Comparison of ENCODE assay signal across 21 cellular contexts in genomic region chr12:65568517-65568916, GRCh38.
DNase-seq lines count a peak whose midpoint lies in the region; ATAC-seq, FAIRE-seq and TF ChIP-seq lines count a peak whose summit lies in the region.
"Had no signal": no experiment of that assay in that cellular context is flagged by ENCODE, and none has a peak within 500 bp of the region (broad histone marks: within the 10 kb centered on the region; RNA-seq: fewer than 3 reads in every experiment).

No MANE protein-coding gene starts in this region.

- H3K36me3 ChIP-seq in ACC112 (ENCODE audit: insufficient read depth, low read length) (peaks cover 5% of the 10 kb centered on the region; the same call in 1 of the 2 replicates), MG63 (no peaks in the 10 kb centered on the region), mammary epithelial cell (ENCODE audit: insufficient read depth, low read length) (no peaks in the 10 kb centered on the region), small intestine (ENCODE audit: control insufficient read depth in 2 of 2, insufficient read depth in 2 of 2, low read length in 2 of 2) (no peaks in the 10 kb centered on the region), upper lobe of right lung (no peaks in the 10 kb centered on the region)
- H3K36me3 ChIP-seq: right lobe of liver, upper lobe of left lung had no signal

- dilution Hi-C loops in mammary epithelial cell (cut with HindIII; ENCODE audit: low sequenced_read_pairs): loop anchor here (25.0 kb wide), 1 partner anchor 269 kb away; no protein-coding TSS in a partner anchor

- H3K4me1 ChIP-seq in ACC112 (ENCODE audit: control insufficient read depth, insufficient read depth, low read length, unreplicated experiment) (peaks cover 50% of the 10 kb centered on the region), mammary epithelial cell (ENCODE audit: insufficient read depth, low read length) (peaks cover 32% of the 10 kb centered on the region), small intestine (ENCODE audit: control insufficient read depth in 2 of 2, insufficient read depth in 1 of 2, low read depth in 1 of 2, low read length in 1 of 2) (no peaks in the 10 kb centered on the region), upper lobe of right lung (no peaks in the 10 kb centered on the region)
- H3K4me1 ChIP-seq: right lobe of liver, upper lobe of left lung had no signal

- H3K9me3 ChIP-seq in MG63 (no peaks in the 10 kb centered on the region), mammary epithelial cell (replicated peaks; ENCODE audit: insufficient read depth, low read length) (no peaks in the 10 kb centered on the region), small intestine (ENCODE audit: control insufficient read depth, low read depth) (no peaks in the 10 kb centered on the region), upper lobe of right lung (no peaks in the 10 kb centered on the region)
- H3K9me3 ChIP-seq: right lobe of liver, upper lobe of left lung had no signal

- BruUV-seq in mammary epithelial cell (replicated peaks; lab: Mats Ljungman, UMichigan): no TSS peak

- no peak overlapping the region for H3K4me2 ChIP-seq in mammary epithelial cell (ENCODE audit: insufficient read depth, low read depth, low read length)

- 38% methylated on average over 4 of the region's 4 CpGs for WGBS in mammary epithelial cell (ENCODE audit: low coverage, missing lambda C conversion rate)
- WGBS in small intestine, 3 donors: 75 to 82% (median 77%) methylated on average over 4 of the region's 4 CpGs

- no peaks in the 10 kb centered on the region for H4K20me1 ChIP-seq in mammary epithelial cell (ENCODE audit: insufficient read depth, low read length)

- intact Hi-C loops in mammary epithelial cell (cut with micrococcal nuclease) (no loop called here), upper lobe of right lung (cut with DNase I) (no loop called here)

- TF ChIP-seq CTCF in mammary epithelial cell (conservative IDR thresholded peaks at IDR 0.05 in 1 of 2, IDR thresholded peaks at IDR 0.05 in 1 of 2; ENCODE audit: extremely low read depth in 1 of 2, insufficient read depth in 1 of 2, low read depth in 1 of 2, low read length in 2 of 2) (no peak), upper lobe of right lung (IDR thresholded peaks at IDR 0.05) (no peak)

- CTCF ChIA-PET in mammary epithelial cell (lab: Charles Lee; ENCODE audit: low non-redundant PET): no interaction called here

- H3K27ac ChIP-seq in ACC112 (ENCODE audit: low read depth, low read length): peak overlapping the region; percentile 97
- H3K27ac ChIP-seq in mammary epithelial cell (ENCODE audit: insufficient read depth, low read depth, low read length): no peak overlapping the region
- no peak overlapping the region for H3K27ac ChIP-seq in small intestine (ENCODE audit: low read depth in 1 of 2, low read length in 1 of 2)
- H3K27ac ChIP-seq in upper lobe of right lung: no peak overlapping the region
- H3K27ac ChIP-seq: right lobe of liver, upper lobe of left lung had no signal

- ATAC-seq in upper lobe of right lung (no peak), GM21786 (IDR thresholded peaks at IDR 0.05; ENCODE audit: unreplicated experiment) (no peak)
- ATAC-seq: right lobe of liver; stimulated activated effector memory CD8-positive, alpha-beta T cell treated with anti-CD3 and anti-CD28 coated beads, Interleukin-12 subunit alpha, Interleukin-12 subunit beta, amount 100 ng/mL, for 72 hours; T-cell had no signal

- peak overlapping the region; percentile 20; the same call in 1 of the 2 replicates for H3K4me3 ChIP-seq in ACC112 (ENCODE audit: low read depth, low read length)
- H3K4me3 ChIP-seq in MG63: no peak overlapping the region
- H3K4me3 ChIP-seq in mammary epithelial cell (replicated peaks in 1 of 3; ENCODE audit: insufficient read depth in 1 of 3, low read depth in 2 of 3, low read length in 3 of 3): no peak overlapping the region
- H3K4me3 ChIP-seq in small intestine (ENCODE audit: low read depth in 1 of 2, low read length in 2 of 2): no peak overlapping the region
- no peak overlapping the region for H3K4me3 ChIP-seq in upper lobe of right lung
- H3K4me3 ChIP-seq: right lobe of liver, upper lobe of left lung had no signal

- in situ Hi-C loops in mammary epithelial cell (cut with MboI; ENCODE audit: low sequenced_read_pairs in 2 of 2): no loop called here

- DNase-seq in MG63: peak; percentile 26
- peak; percentile 26 for DNase-seq in mammary epithelial cell
- peak; percentile 3 for DNase-seq in kidney glomerular epithelial cell (lab: John Stamatoyannopoulos, UW)
- DNase-seq in small intestine: no peak
- no peak for DNase-seq in NCI-H774 (lab: John Stamatoyannopoulos, UW)
- no peak for DNase-seq in upper lobe of right lung
- DNase-seq: activated naive CD4-positive, alpha-beta T cell; CD4-positive, alpha-beta T cell; central memory CD4-positive, alpha-beta T cell; GDM1; hippocampal formation; NCI-H1092 treated with DMSO at 0.1 percent for 48 hours; NCI-H2227 treated with DMSO at 0.1 percent for 48 hours; OCI-M1; right lobe of liver; T-cell; upper lobe of left lung had no signal

- H3K79me2 ChIP-seq in ACC112 (ENCODE audit: control insufficient read depth, insufficient read depth, low read length, unreplicated experiment) (no peaks in the 10 kb centered on the region), mammary epithelial cell (ENCODE audit: insufficient read depth, low read length) (no peaks in the 10 kb centered on the region)

- H3K27me3 ChIP-seq in ACC112 (ENCODE audit: insufficient read depth, low read length): no peaks in the 10 kb centered on the region
- no peaks in the 10 kb centered on the region for H3K27me3 ChIP-seq in MG63
- H3K27me3 ChIP-seq in mammary epithelial cell (ENCODE audit: insufficient read depth, low read length): no peaks in the 10 kb centered on the region
- H3K27me3 ChIP-seq in small intestine (ENCODE audit: control insufficient read depth in 2 of 2, insufficient read depth in 2 of 2, low read length in 2 of 2): no peaks in the 10 kb centered on the region
- peaks cover 16% of the 10 kb centered on the region for H3K27me3 ChIP-seq in upper lobe of right lung
- H3K27me3 ChIP-seq: right lobe of liver, upper lobe of left lung had no signal

- H2AFZ ChIP-seq in ACC112 (ENCODE audit: low read length, unreplicated experiment) (peak overlapping the region; percentile 46), mammary epithelial cell (ENCODE audit: low read depth, low read length) (peak overlapping the region; percentile 44)

- no peak for FAIRE-seq in small intestine (lab: Jason Lieb, UNC)
- FAIRE-seq: endometrium had no signal

- no peak overlapping the region for H3K9ac ChIP-seq in mammary epithelial cell (ENCODE audit: insufficient read depth, low read length)

Comparison
In these comparisons a context has a peak if more than half of its experiments do, and no peak if none do; other contexts are left out.
1. DNase-seq: peak in MG63 (single experiment), mammary epithelial cell (single experiment) and kidney glomerular epithelial cell (single experiment); none in small intestine (single experiment), NCI-H774 (single experiment) and upper lobe of right lung (single experiment).